ENCODE assay signal across 17 cellular contexts in genomic region chr18:74525741-74526140, GRCh38. TPM values are rescaled to one million over a fixed set of nuclear protein-coding genes. Genes with fewer than 3 reads are reported as not detected.
"Had no signal": no experiment of that assay in that cellular context is flagged by ENCODE, and none has a peak within 500 bp of the region (broad histone marks: within the 10 kb centered on the region; RNA-seq: fewer than 3 reads in every experiment).

No MANE protein-coding gene starts in this region.

- H3K27me3 ChIP-seq: right atrium auricular region had no signal

- H3K27ac ChIP-seq: right atrium auricular region had no signal

- DNase-seq: activated B cell treated with CpG ODN at 0.5 μM for 24 hours; activated CD4-positive, alpha-beta T cell treated with anti-CD3 and anti-CD28 coated beads, Interleukin-2, amount 10 ng/mL, durations not matched to agents 7 days and 5 days; activated naive CD4-positive, alpha-beta T cell treated with anti-CD3 and anti-CD28 coated beads, Interleukin-2, amount 10 ng/mL, durations not matched to agents 7 days and 5 days; activated T-cell treated with anti-CD3 and anti-CD28 coated beads for 4 hours; central memory CD4-positive, alpha-beta T cell; effector memory CD8-positive, alpha-beta T cell; immature natural killer cell; mesendoderm; naive B cell; stimulated activated CD4-positive, alpha-beta T cell treated with anti-CD3 and anti-CD28 coated beads, Interleukin-2, amount 100 ng/mL, for 24 hours; stimulated activated naive CD4-positive, alpha-beta T cell; T-helper 2 cell had no signal

- H3K9me3 ChIP-seq: right atrium auricular region had no signal

- H3K4me3 ChIP-seq: right atrium auricular region had no signal

- FAIRE-seq: TTC549 had no signal

- ATAC-seq: activated T-helper 17 cell treated with anti-CD3 and anti-CD28 coated beads, Interleukin-2, amount 50 U/mL, for 72 hours; effector memory CD8-positive, alpha-beta T cell had no signal

- H3K4me1 ChIP-seq: right atrium auricular region had no signal

RNA-seq across cellular contexts. Expression of gene CNDP1, which starts 8.6 kb away (rescaled TPM):
- total RNA-seq: activated CD4-positive, alpha-beta T cell treated with anti-CD3 and anti-CD28 coated beads, Interleukin-2, amount 10 ng/mL, durations not matched to agents 7 days and 5 days; activated CD8-positive, alpha-beta memory T cell treated with anti-CD3 and anti-CD28 coated beads for 36 hours; epithelial cell of proximal tubule; right atrium auricular region had no signal
- polyA plus RNA-seq: immature natural killer cell had no signal
